In the genomic region with DNA sequence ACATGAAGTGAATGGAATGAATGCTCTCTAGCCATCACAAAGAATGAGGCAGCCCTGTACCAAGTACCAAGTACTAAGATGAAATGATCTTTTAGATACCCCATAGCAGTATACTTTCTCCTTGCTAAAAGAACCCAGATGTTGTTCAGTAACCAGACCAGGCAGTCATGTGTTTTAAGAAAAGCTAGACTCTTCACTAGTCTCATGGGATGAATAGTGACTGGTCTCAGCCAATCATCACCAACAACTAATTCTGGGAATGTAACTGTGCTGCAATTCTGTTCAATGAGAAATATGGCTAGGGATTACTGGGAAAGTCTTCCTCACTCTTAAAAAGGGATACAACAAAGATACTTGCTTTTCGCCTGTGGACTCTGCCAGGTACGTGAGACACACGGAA, we compare ENCODE assay signal across 1 cellular context.
TF ChIP-seq lines count a peak whose summit lies in the region.

No MANE protein-coding gene starts in this region.

TF ChIP-seq in K562, 482 proteins besides CTCF, POLR2A, EP300 and RAD21 (continued from another document):
- TF ChIP-seq CBX1 (IDR thresholded peaks at IDR 0.05; ENCODE audit: low read depth): no peak
- no peak for TF ChIP-seq KLF1 (tag; IDR thresholded peaks at IDR 0.05)
- TF ChIP-seq, protein P1, sequence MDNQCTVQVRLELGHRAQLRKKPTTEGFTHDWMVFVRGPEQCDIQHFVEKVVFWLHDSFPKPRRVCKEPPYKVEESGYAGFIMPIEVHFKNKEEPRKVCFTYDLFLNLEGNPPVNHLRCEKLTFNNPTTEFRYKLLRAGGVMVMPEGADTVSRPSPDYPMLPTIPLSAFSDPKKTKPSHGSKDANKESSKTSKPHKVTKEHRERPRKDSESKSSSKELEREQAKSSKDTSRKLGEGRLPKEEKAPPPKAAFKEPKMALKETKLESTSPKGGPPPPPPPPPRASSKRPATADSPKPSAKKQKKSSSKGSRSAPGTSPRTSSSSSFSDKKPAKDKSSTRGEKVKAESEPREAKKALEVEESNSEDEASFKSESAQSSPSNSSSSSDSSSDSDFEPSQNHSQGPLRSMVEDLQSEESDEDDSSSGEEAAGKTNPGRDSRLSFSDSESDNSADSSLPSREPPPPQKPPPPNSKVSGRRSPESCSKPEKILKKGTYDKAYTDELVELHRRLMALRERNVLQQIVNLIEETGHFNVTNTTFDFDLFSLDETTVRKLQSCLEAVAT (IDR thresholded peaks at IDR 0.05): no peak
- TF ChIP-seq, protein P2, sequence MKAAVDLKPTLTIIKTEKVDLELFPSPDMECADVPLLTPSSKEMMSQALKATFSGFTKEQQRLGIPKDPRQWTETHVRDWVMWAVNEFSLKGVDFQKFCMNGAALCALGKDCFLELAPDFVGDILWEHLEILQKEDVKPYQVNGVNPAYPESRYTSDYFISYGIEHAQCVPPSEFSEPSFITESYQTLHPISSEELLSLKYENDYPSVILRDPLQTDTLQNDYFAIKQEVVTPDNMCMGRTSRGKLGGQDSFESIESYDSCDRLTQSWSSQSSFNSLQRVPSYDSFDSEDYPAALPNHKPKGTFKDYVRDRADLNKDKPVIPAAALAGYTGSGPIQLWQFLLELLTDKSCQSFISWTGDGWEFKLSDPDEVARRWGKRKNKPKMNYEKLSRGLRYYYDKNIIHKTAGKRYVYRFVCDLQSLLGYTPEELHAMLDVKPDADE (conservative IDR thresholded peaks at IDR 0.05; ENCODE audit: control insufficient read depth, low read depth, low read length): no peak
- TF ChIP-seq ZSCAN32 (CRISPR knock-in tag; IDR thresholded peaks at IDR 0.05): no peak
- no peak for TF ChIP-seq NFE2 (IDR thresholded peaks at IDR 0.05; ENCODE audit: low read depth)
- no peak for TF ChIP-seq RBM22 (IDR thresholded peaks at IDR 0.05; ENCODE audit: low read depth, low read length, poor library complexity, severe bottlenecking)
- TF ChIP-seq TRIM28 (IDR thresholded peaks at IDR 0.05): no peak
- no peak for TF ChIP-seq SNRNP70 (optimal IDR thresholded peaks at IDR 0.05; ENCODE audit: low read depth, low read length)
- TF ChIP-seq MCM5 (IDR thresholded peaks at IDR 0.05; ENCODE audit: low read depth): no peak
- TF ChIP-seq DMBX1 (CRISPR knock-in tag; IDR thresholded peaks at IDR 0.05; ENCODE audit: borderline replicate concordance): no peak
- no peak for TF ChIP-seq RBM15 (IDR thresholded peaks at IDR 0.05; ENCODE audit: insufficient read depth, low read length)
- TF ChIP-seq, protein P3, sequence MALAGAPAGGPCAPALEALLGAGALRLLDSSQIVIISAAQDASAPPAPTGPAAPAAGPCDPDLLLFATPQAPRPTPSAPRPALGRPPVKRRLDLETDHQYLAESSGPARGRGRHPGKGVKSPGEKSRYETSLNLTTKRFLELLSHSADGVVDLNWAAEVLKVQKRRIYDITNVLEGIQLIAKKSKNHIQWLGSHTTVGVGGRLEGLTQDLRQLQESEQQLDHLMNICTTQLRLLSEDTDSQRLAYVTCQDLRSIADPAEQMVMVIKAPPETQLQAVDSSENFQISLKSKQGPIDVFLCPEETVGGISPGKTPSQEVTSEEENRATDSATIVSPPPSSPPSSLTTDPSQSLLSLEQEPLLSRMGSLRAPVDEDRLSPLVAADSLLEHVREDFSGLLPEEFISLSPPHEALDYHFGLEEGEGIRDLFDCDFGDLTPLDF (CRISPR knock-in tag; IDR thresholded peaks at IDR 0.05): no peak
